ENCODE assay signal across 8 cellular contexts in the genomic region with DNA sequence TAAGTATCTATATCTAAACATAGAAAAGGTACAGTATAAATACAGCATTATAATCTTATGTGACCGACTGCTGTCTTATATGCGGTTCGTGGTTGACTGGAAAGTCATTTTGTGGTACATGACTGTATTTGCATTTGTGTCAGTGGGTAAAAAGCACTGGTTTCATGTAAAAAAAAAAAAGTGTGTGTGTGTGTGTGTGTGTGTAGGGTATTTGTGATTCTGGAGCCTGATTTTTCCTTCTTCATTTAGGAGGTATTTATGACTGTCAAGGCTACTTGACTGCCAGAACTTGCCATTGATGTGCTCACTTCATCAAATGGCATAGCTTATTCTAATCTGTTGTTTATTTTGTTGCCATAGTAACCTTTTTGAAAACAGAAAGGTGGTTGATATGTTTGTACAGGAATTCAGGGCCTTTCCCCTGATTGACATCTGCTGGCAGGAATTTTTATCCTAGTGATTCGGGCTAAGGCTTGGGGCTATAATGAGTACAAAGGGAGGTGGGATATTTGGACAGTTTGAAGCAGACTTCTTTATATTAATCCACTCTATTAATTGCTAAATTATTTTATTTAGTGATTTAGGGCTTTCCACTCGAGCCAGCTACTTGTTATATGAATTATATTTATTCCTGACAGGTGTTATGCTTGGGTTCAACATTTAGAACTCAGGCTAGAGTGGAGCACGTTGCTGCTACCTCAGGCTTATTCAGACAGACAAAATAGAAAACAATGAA.
DNase-seq lines count a peak whose midpoint lies in the region; ATAC-seq and TF ChIP-seq lines count a peak whose summit lies in the region.

No MANE protein-coding gene starts in this region.

- H3K27ac ChIP-seq in OCI-LY1 (ENCODE audit: low read depth, low read length, poor library complexity, severe bottlenecking) = peak overlapping the region; percentile 83

- no peak overlapping the region for H2AFZ ChIP-seq in OCI-LY1 (ENCODE audit: low read length)

- H3K36me3 ChIP-seq in OCI-LY1 (ENCODE audit: insufficient read depth, low read length) = no peaks in the 10 kb centered on the region

- no peaks in the 10 kb centered on the region for H4K20me1 ChIP-seq in OCI-LY1 (ENCODE audit: insufficient read depth, low read length)

- ATAC-seq in GM19438 (IDR thresholded peaks at IDR 0.05; ENCODE audit: low read depth, unreplicated experiment) = peak; percentile 72
- peak; percentile 83 for ATAC-seq in HG03432 (IDR thresholded peaks at IDR 0.05; ENCODE audit: unreplicated experiment)

- TF ChIP-seq CTCF in OCI-LY1 (IDR thresholded peaks at IDR 0.05; ENCODE audit: low read length) (no peak), endothelial cell (IDR thresholded peaks at IDR 0.05; ENCODE audit: unreplicated experiment) (no peak), neural crest cell (conservative IDR thresholded peaks at IDR 0.05) (no peak)

- peaks cover 54% of the 10 kb centered on the region for H3K4me1 ChIP-seq in OCI-LY1 (ENCODE audit: insufficient read depth, low read length, severe bottlenecking)

- H3K27me3 Mint-ChIP-seq in endothelial cell (ENCODE audit: unreplicated experiment) (peaks cover 3% of the 10 kb centered on the region), neural crest cell (ENCODE audit: low read depth) (no peaks in the 10 kb centered on the region)

- H3K9me3 ChIP-seq in OCI-LY1 (ENCODE audit: low read length) = peaks cover 2% of the 10 kb centered on the region; the same call in 1 of the 2 replicates

- no peaks in the 10 kb centered on the region for H3K27me3 ChIP-seq in OCI-LY1 (ENCODE audit: insufficient read depth, low read length)

- H3K36me3 Mint-ChIP-seq in endothelial cell (ENCODE audit: low read depth, unreplicated experiment) (peaks cover 3% of the 10 kb centered on the region), neural crest cell (ENCODE audit: low read depth) (peaks cover 16% of the 10 kb centered on the region)

- no peaks in the 10 kb centered on the region; the same call in 1 of the 2 replicates for H3F3A ChIP-seq in OCI-LY1 (ENCODE audit: insufficient read depth, low read length)

- no peaks in the 10 kb centered on the region for H3K9me3 Mint-ChIP-seq in endothelial cell (ENCODE audit: unreplicated experiment)
- peaks cover 10% of the 10 kb centered on the region for H3K9me3 Mint-ChIP-seq in neural crest cell

- peaks cover 75% of the 10 kb centered on the region for H3K79me2 ChIP-seq in OCI-LY1 (ENCODE audit: insufficient read depth, low read length)

- DNase-seq in Caki2 (ENCODE audit: low read depth) (peak; percentile 80), endothelial cell (ENCODE audit: low spot score) (peak; percentile 9), neural crest cell (ENCODE audit: low read depth, low spot score) (no peak), NCI-H524 (lab: John Stamatoyannopoulos, UW) (no peak)
- DNase-seq in activated CD8-positive, alpha-beta memory T cell treated with anti-CD3 and anti-CD28 coated beads, Interleukin-2, amount 50 U/mL, for 4 hours = no peak

- in situ Hi-C loops in Caki2 (cut with HindIII; ENCODE audit: low pct_unique_long_range_greater_than_20kb, low sequenced_read_pairs) = no loop called here

- peak overlapping the region; percentile 27; the same call in 1 of the 2 replicates for H3K9ac ChIP-seq in OCI-LY1 (ENCODE audit: low read length)

- peak overlapping the region; percentile 21 for H3K4me3 ChIP-seq in OCI-LY1 (ENCODE audit: low read depth, low read length, poor library complexity, severe bottlenecking)

- no peaks in the 10 kb centered on the region for H3K9me2 ChIP-seq in OCI-LY1 (ENCODE audit: low read depth, low read length)

- H3K27ac Mint-ChIP-seq in endothelial cell (ENCODE audit: unreplicated experiment) = peak overlapping the region; percentile 96
- peak overlapping the region; percentile 72 for H3K27ac Mint-ChIP-seq in neural crest cell (ENCODE audit: unreplicated experiment)

- peaks cover 27% of the 10 kb centered on the region for H3K4me1 Mint-ChIP-seq in endothelial cell (ENCODE audit: unreplicated experiment)
- H3K4me1 Mint-ChIP-seq in neural crest cell = peaks cover 44% of the 10 kb centered on the region

- H3K4me3 Mint-ChIP-seq in endothelial cell (ENCODE audit: unreplicated experiment) (peak overlapping the region; percentile 18), neural crest cell (peak overlapping the region; percentile 2)

- peak overlapping the region; percentile 55 for H3K4me2 ChIP-seq in OCI-LY1 (ENCODE audit: low read length)

Comparison
In these comparisons a context has a peak if more than half of its experiments do, and no peak if none do; other contexts are left out.
1. DNase-seq: peak in Caki2 (single experiment) and endothelial cell (single experiment); none in neural crest cell (single experiment), NCI-H524 (0 of 2) and activated CD8-positive, alpha-beta memory T cell treated with anti-CD3 and anti-CD28 coated beads, Interleukin-2, amount 50 U/mL, for 4 hours (single experiment).